ENCODE assay signal across 18 cellular contexts in genomic region chr9:88586452-88586851, GRCh38. TPM values are rescaled to one million over a fixed set of nuclear protein-coding genes. Genes with fewer than 3 reads are reported as not detected.
"Had no signal": no experiment of that assay in that cellular context is flagged by ENCODE, and none has a peak within 500 bp of the region (broad histone marks: within the 10 kb centered on the region; RNA-seq: fewer than 3 reads in every experiment).

No MANE protein-coding gene starts in this region.

- H3K36me3 Mint-ChIP-seq: activated naive CD8-positive, alpha-beta T cell; natural killer cell treated with Interleukin-12 subunit alpha and Interleukin-12 subunit beta and Interleukin-15 and Interleukin-18, amount 100 ng/mL, for 72 hours had no signal

- H3K4me3 Mint-ChIP-seq: activated CD4-positive, alpha-beta T cell treated with anti-CD3 and anti-CD28 coated beads, Interleukin-2, amount 10 ng/mL, durations not matched to agents 24 days and 14 days; activated CD8-positive, alpha-beta T cell treated with anti-CD3 and anti-CD28 coated beads, Interleukin-2, amount 10 ng/mL, durations not matched to agents 7 days and 5 days; activated naive CD8-positive, alpha-beta T cell; natural killer cell treated with Interleukin-12 subunit alpha and Interleukin-12 subunit beta and Interleukin-15 and Interleukin-18, amount 100 ng/mL, for 72 hours; stimulated activated memory B cell treated with anti-CD40 and anti-IgM and Interleukin-4, amounts not matched to agents 10 μg/mL and 1 μg/mL and 100 μg/mL, for 72 hours; T-helper 2 cell treated with Interferon-gamma antibody and Interleukin-4, amounts not matched to agents 5 μg/mL and 100 μg/mL, for 36 hours had no signal

- H3K27me3 ChIP-seq: body of pancreas, thyroid gland had no signal

- H3K36me3 ChIP-seq: thyroid gland had no signal

- DNase-seq: activated CD4-positive, alpha-beta T cell treated with anti-CD3 and anti-CD28 coated beads, Interleukin-2, amount 10 ng/mL, durations not matched to agents 24 days and 14 days; activated CD4-positive, CD25-positive, alpha-beta regulatory T cell; activated CD8-positive, alpha-beta memory T cell treated with anti-CD3 and anti-CD28 coated beads, Interleukin-2, amount 50 U/mL, for 4 hours; activated CD8-positive, alpha-beta T cell treated with anti-CD3 and anti-CD28 coated beads, Interleukin-2, amount 10 ng/mL, durations not matched to agents 7 days and 5 days; activated gamma-delta T cell treated with Interleukin-2 at 50 U/mL for 16 hours; amniotic stem cell; central memory CD4-positive, alpha-beta T cell; effector CD8-positive, alpha-beta T cell; left ventricle myocardium superior; mesenchymal stem cell; stimulated activated CD4-positive, alpha-beta T cell treated with anti-CD3 and anti-CD28 coated beads, Interleukin-2, amount 100 ng/mL, for 48 hours had no signal

- H3K9me3 ChIP-seq: body of pancreas, thyroid gland had no signal

- H3K4me1 ChIP-seq: body of pancreas, thyroid gland had no signal

- H3K4me3 ChIP-seq: body of pancreas, thyroid gland had no signal

- H3K27ac ChIP-seq: body of pancreas, thyroid gland had no signal

- H3K4me1 Mint-ChIP-seq: activated CD4-positive, alpha-beta T cell treated with anti-CD3 and anti-CD28 coated beads, Interleukin-2, amount 10 ng/mL, durations not matched to agents 24 days and 14 days; stimulated activated memory B cell treated with anti-CD40 and anti-IgM and Interleukin-4, amounts not matched to agents 10 μg/mL and 1 μg/mL and 100 μg/mL, for 72 hours had no signal

- H3K27ac Mint-ChIP-seq: activated CD4-positive, alpha-beta T cell treated with anti-CD3 and anti-CD28 coated beads, Interleukin-2, amount 10 ng/mL, durations not matched to agents 24 days and 14 days; activated CD8-positive, alpha-beta T cell treated with anti-CD3 and anti-CD28 coated beads, Interleukin-2, amount 10 ng/mL, durations not matched to agents 7 days and 5 days; activated naive CD8-positive, alpha-beta T cell; natural killer cell treated with Interleukin-12 subunit alpha and Interleukin-12 subunit beta and Interleukin-15 and Interleukin-18, amount 100 ng/mL, for 72 hours; stimulated activated memory B cell treated with anti-CD40 and anti-IgM and Interleukin-4, amounts not matched to agents 10 μg/mL and 1 μg/mL and 100 μg/mL, for 72 hours; T-helper 2 cell treated with Interferon-gamma antibody and Interleukin-4, amounts not matched to agents 5 μg/mL and 100 μg/mL, for 36 hours had no signal

- ATAC-seq: activated CD8-positive, alpha-beta T cell treated with anti-CD3 and anti-CD28 coated beads, Interleukin-2, amount 10 ng/mL, durations not matched to agents 7 days and 5 days; body of pancreas; left ventricle myocardium superior; natural killer cell treated with Interleukin-12 subunit alpha and Interleukin-12 subunit beta and Interleukin-15 and Interleukin-18, amount 100 ng/mL, for 72 hours; stimulated activated memory B cell treated with anti-CD40 and anti-IgM and Interleukin-4, amounts not matched to agents 10 μg/mL and 1 μg/mL and 100 μg/mL, for 72 hours had no signal

- H3K9me3 Mint-ChIP-seq: natural killer cell treated with Interleukin-12 subunit alpha and Interleukin-12 subunit beta and Interleukin-15 and Interleukin-18, amount 100 ng/mL, for 72 hours; T-helper 2 cell treated with Interferon-gamma antibody and Interleukin-4, amounts not matched to agents 5 μg/mL and 100 μg/mL, for 36 hours had no signal

RNA-seq across cellular contexts. Expression of gene NXNL2, which starts 51.5 kb away (rescaled TPM):
- total RNA-seq: activated CD4-positive, alpha-beta T cell treated with anti-CD3 and anti-CD28 coated beads, Interleukin-2, amount 10 ng/mL, durations not matched to agents 24 days and 14 days; activated CD8-positive, alpha-beta T cell treated with anti-CD3 and anti-CD28 coated beads, Interleukin-2, amount 10 ng/mL, durations not matched to agents 7 days and 5 days; endothelial cell of umbilical vein; left ventricle myocardium superior; natural killer cell treated with Interleukin-12 subunit alpha and Interleukin-12 subunit beta and Interleukin-15 and Interleukin-18, amount 100 ng/mL, for 72 hours had no signal
